In genomic region chr13:108609353-108609752, GRCh38 we compare ENCODE assay signal across 9 cellular contexts. TPM values are rescaled to one million over a fixed set of nuclear protein-coding genes. Genes with fewer than 3 reads are reported as not detected.
A peak's percentile ranks its signal among the peaks of the same experiment; 100 is the strongest.
DNase-seq lines count a peak whose midpoint lies in the region; ATAC-seq and TF ChIP-seq lines count a peak whose summit lies in the region.
"Had no signal": no experiment of that assay in that cellular context is flagged by ENCODE, and none has a peak within 500 bp of the region (broad histone marks: within the 10 kb centered on the region; RNA-seq: fewer than 3 reads in every experiment).

No MANE protein-coding gene starts in this region.

- H3K9me3 Mint-ChIP-seq in activated T-cell treated with anti-CD3 and anti-CD28 coated beads, Interleukin-2, amount 50 U/mL, for 72 hours, result peaks cover 3 to 10% of the 10 kb centered on the region in 2 donors

- DNase-seq in Jurkat, Clone E6-1 (ENCODE audit: low read depth, low spot score), result peak; percentile 36
- DNase-seq in astrocyte of the spinal cord (ENCODE audit: low read depth, low spot score) (peak; percentile 53), right lobe of liver (no peak), NCI-H774 (lab: John Stamatoyannopoulos, UW) (no peak)
- no peak for DNase-seq in activated T-cell treated with anti-CD3 and anti-CD28 coated beads, Interleukin-2, amount 50 U/mL, for 72 hours
- DNase-seq: activated CD4-positive, alpha-beta T cell treated with anti-CD3 and anti-CD28 coated beads, Interleukin-2, amount 50 U/mL, for 1 hour had no signal

- H3K36me3 ChIP-seq in DOHH2 (ENCODE audit: control insufficient read depth, low read length), result no peaks in the 10 kb centered on the region
- no peaks in the 10 kb centered on the region for H3K36me3 ChIP-seq in right lobe of liver

- no peak for TF ChIP-seq POLR2A in right lobe of liver (IDR thresholded peaks at IDR 0.05)

- no peak overlapping the region for H3K4me3 Mint-ChIP-seq in activated T-cell treated with anti-CD3 and anti-CD28 coated beads, Interleukin-2, amount 50 U/mL, for 72 hours

- H3K79me2 ChIP-seq in DOHH2 (ENCODE audit: control insufficient read depth, low read length), result no peaks in the 10 kb centered on the region

- 51% methylated on average over 7 of the region's 7 CpGs for WGBS in right lobe of liver (ENCODE audit: insufficient coverage, low coverage, low lambda C conversion rate, missing lambda C conversion rate)

- ATAC-seq in right lobe of liver (peak in 2 of 4 donors; percentile 30 to 45), HG02610 (IDR thresholded peaks at IDR 0.05; ENCODE audit: unreplicated experiment) (no peak), HG03520 (IDR thresholded peaks at IDR 0.05; ENCODE audit: unreplicated experiment) (no peak)
- ATAC-seq in activated T-cell treated with anti-CD3 and anti-CD28 coated beads, Interleukin-2, amount 50 U/mL, for 72 hours (replicated peaks in 1 of 2), result no peak

- no peak overlapping the region for H3K27ac Mint-ChIP-seq in activated T-cell treated with anti-CD3 and anti-CD28 coated beads, Interleukin-2, amount 50 U/mL, for 72 hours

- no peaks in the 10 kb centered on the region for H3K4me1 Mint-ChIP-seq in activated T-cell treated with anti-CD3 and anti-CD28 coated beads, Interleukin-2, amount 50 U/mL, for 72 hours (ENCODE audit: low read depth)

- H3K27me3 Mint-ChIP-seq in activated T-cell treated with anti-CD3 and anti-CD28 coated beads, Interleukin-2, amount 50 U/mL, for 72 hours (ENCODE audit: low read depth), result no peaks in the 10 kb centered on the region

- peaks cover 3 to 8% of the 10 kb centered on the region in 2 donors for H3K36me3 Mint-ChIP-seq in activated T-cell treated with anti-CD3 and anti-CD28 coated beads, Interleukin-2, amount 50 U/mL, for 72 hours (ENCODE audit: insufficient read depth in 2 of 2)

- no peaks in the 10 kb centered on the region for H3K27me3 ChIP-seq in DOHH2 (ENCODE audit: control insufficient read depth, low read length)
- no peaks in the 10 kb centered on the region for H3K27me3 ChIP-seq in right lobe of liver

- in situ Hi-C loops in astrocyte of the spinal cord (cut with HindIII; ENCODE audit: low sequenced_read_pairs), result no loop called here

- H3F3A ChIP-seq in DOHH2 (ENCODE audit: control insufficient read depth, insufficient read depth), result no peaks in the 10 kb centered on the region

- no peaks in the 10 kb centered on the region for H4K20me1 ChIP-seq in DOHH2 (ENCODE audit: control insufficient read depth, insufficient read depth, low read depth, low read length)

- H3K4me1 ChIP-seq in DOHH2 (ENCODE audit: control insufficient read depth, low read length) (no peaks in the 10 kb centered on the region), right lobe of liver (no peaks in the 10 kb centered on the region)

- TF ChIP-seq CTCF in DOHH2 (IDR thresholded peaks at IDR 0.05; ENCODE audit: low read depth, low read length, poor library complexity, severe bottlenecking) (peak; percentile 16), astrocyte of the spinal cord (IDR thresholded peaks at IDR 0.05; ENCODE audit: low read depth, low read length) (peak; percentile 61), right lobe of liver (IDR thresholded peaks at IDR 0.05) (peak; percentile 11 to 32 (median 27))

- H3K4me3 ChIP-seq in DOHH2 (ENCODE audit: low read length) (no peak overlapping the region), astrocyte of the spinal cord (ENCODE audit: low read depth, low read length) (no peak overlapping the region), right lobe of liver (no peak overlapping the region)
- no peak overlapping the region for H3K4me3 ChIP-seq in Jurkat, Clone E6-1 (ENCODE audit: low read length)

- H3K9me3 ChIP-seq in DOHH2 (ENCODE audit: control insufficient read depth, insufficient read depth, low read length) (peaks cover 14% of the 10 kb centered on the region), right lobe of liver (no peaks in the 10 kb centered on the region)

- no peak overlapping the region for H3K4me2 ChIP-seq in DOHH2 (ENCODE audit: low read length)

- H3K27ac ChIP-seq in DOHH2 (ENCODE audit: low read depth, low read length) (no peak overlapping the region), right lobe of liver (no peak overlapping the region)

- intact Hi-C loops in right lobe of liver (cut with DNase I), result no loop called here

- H3K9me2 ChIP-seq in DOHH2 (replicated peaks; ENCODE audit: control insufficient read depth, low read length), result no peaks in the 10 kb centered on the region

RNA-seq across cellular contexts. Expression of gene MYO16, which starts 20.1 kb away (rescaled TPM):
- polyA plus RNA-seq in Jurkat, Clone E6-1 (2012; ENCODE audit: insufficient read depth, insufficient read length), result not detected
- total RNA-seq in right lobe of liver, result 1 to 10 TPM in 3 of 6 experiments, under 1 TPM in 3; 0.43 to 2.7 (median 0.93) TPM
- not detected for total RNA-seq in activated T-cell treated with anti-CD3 and anti-CD28 coated beads, Interleukin-2, amount 50 U/mL, for 72 hours

Comparison
In these comparisons a context has a peak if more than half of its experiments do, and no peak if none do; other contexts are left out.
1. DNase-seq: peak in Jurkat, Clone E6-1 (single experiment) and astrocyte of the spinal cord (single experiment); none in right lobe of liver (0 of 3), activated T-cell treated with anti-CD3 and anti-CD28 coated beads, Interleukin-2, amount 50 U/mL, for 72 hours (0 of 2) and NCI-H774 (single experiment).
2. Peak in every context shown above with its lines, with median percentiles within 50 percentile points of each other: CTCF ChIP-seq.